8 cellular contexts compared by ENCODE assay signal in the genomic region with DNA sequence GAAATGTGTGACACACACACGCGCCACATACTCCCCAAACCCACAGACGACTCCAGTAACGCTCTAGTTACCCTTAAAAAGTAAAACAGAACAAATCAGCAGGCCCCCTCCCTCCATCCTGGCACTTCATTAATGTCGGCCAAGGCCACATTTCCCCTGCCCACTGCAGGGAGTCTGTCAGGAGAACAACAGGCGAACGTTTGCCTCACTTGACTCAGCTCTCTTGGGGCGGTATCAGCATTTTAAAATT. TPM values are rescaled to one million over a fixed set of nuclear protein-coding genes. Genes with fewer than 3 reads are reported as not detected.
DNase-seq lines count a peak whose midpoint lies in the region; FAIRE-seq and TF ChIP-seq lines count a peak whose summit lies in the region.

No MANE protein-coding gene starts in this region.

- dilution Hi-C loops in keratinocyte (cut with MboI; ENCODE audit: extremely low pct_ligation_motif_present, low sequenced_read_pairs): no loop called here

- H3K36me3 Mint-ChIP-seq in activated T-helper 2 cell treated with anti-CD3 and anti-CD28 coated beads, Interferon-gamma antibody, Interleukin-2, Interleukin-4, amounts not matched to agents 10 μg/mL and 5 μg/mL and 100 μg/mL, durations not matched to agents 14 hours and 24 hours and 36 hours (ENCODE audit: low read depth): no peaks in the 10 kb centered on the region

- H3K27me3 Mint-ChIP-seq in activated T-helper 2 cell treated with anti-CD3 and anti-CD28 coated beads, Interferon-gamma antibody, Interleukin-2, Interleukin-4, amounts not matched to agents 10 μg/mL and 5 μg/mL and 100 μg/mL, durations not matched to agents 14 hours and 24 hours and 36 hours (ENCODE audit: low read depth): peaks cover 54% of the 10 kb centered on the region

- H4K20me1 ChIP-seq in keratinocyte (ENCODE audit: control insufficient read depth, extremely low read depth, insufficient read depth, low read length): no peaks in the 10 kb centered on the region

- intact Hi-C loops in activated T-helper 2 cell treated with anti-CD3 and anti-CD28 coated beads, Interferon-gamma antibody, Interleukin-2, Interleukin-4, amounts not matched to agents 10 μg/mL and 5 μg/mL and 100 μg/mL, durations not matched to agents 14 hours and 24 hours and 36 hours (cut with micrococcal nuclease): no loop called here
- intact Hi-C loops in tibial artery (cut with DNase I; ENCODE audit: low total_unique reads): no loop called here

- TF ChIP-seq CTCF in AG10803 (conservative IDR thresholded peaks at IDR 0.05; ENCODE audit: low read length): no peak
- TF ChIP-seq CTCF in keratinocyte (optimal IDR thresholded peaks at IDR 0.05 in 1 of 3, IDR thresholded peaks at IDR 0.05 in 1 of 3, conservative IDR thresholded peaks at IDR 0.05 in 1 of 3; ENCODE audit: extremely low read depth in 1 of 3, insufficient read depth in 2 of 3, low read length in 3 of 3): no peak
- no peak for TF ChIP-seq CTCF in tibial artery (IDR thresholded peaks at IDR 0.05)

- peaks cover 35% of the 10 kb centered on the region for H3K79me2 ChIP-seq in keratinocyte (ENCODE audit: control insufficient read depth, insufficient read depth, low read length)

- H3K4me3 ChIP-seq in AG10803 (ENCODE audit: low read length) (peak overlapping the region; percentile 64), H7 (ENCODE audit: insufficient read depth, low read depth, low read length) (peak overlapping the region; percentile 85), keratinocyte (ENCODE audit: control insufficient read depth in 2 of 3, extremely low read depth in 1 of 3, insufficient read depth in 2 of 3, low read depth in 1 of 3, low read length in 3 of 3) (peak overlapping the region; percentile 56 to 88 (median 83)), tibial artery (peak overlapping the region; percentile 56 to 64)

- H3K27me3 ChIP-seq in H7 (ENCODE audit: control insufficient read depth, insufficient read depth, low read length) (no peaks in the 10 kb centered on the region), keratinocyte (ENCODE audit: control insufficient read depth, extremely low read depth, insufficient read depth, low read length) (no peaks in the 10 kb centered on the region), tibial artery (no peaks in the 10 kb centered on the region)

- H3K27ac ChIP-seq in keratinocyte (ENCODE audit: control insufficient read depth, insufficient read depth, low read length) (peak overlapping the region; percentile 94), tibial artery (peak overlapping the region; percentile 44 to 57)

- H3K9ac ChIP-seq in keratinocyte (ENCODE audit: control insufficient read depth, extremely low read depth, insufficient read depth, low read length): peak overlapping the region; percentile 92

- no peaks in the 10 kb centered on the region for H3K9me1 ChIP-seq in keratinocyte (ENCODE audit: control insufficient read depth, extremely low read depth, insufficient read depth, low read length)

- H3K9me3 ChIP-seq in keratinocyte (ENCODE audit: control insufficient read depth, low read depth, low read length) (no peaks in the 10 kb centered on the region), tibial artery (no peaks in the 10 kb centered on the region)

- peaks cover 19% of the 10 kb centered on the region for H3K4me1 Mint-ChIP-seq in activated T-helper 2 cell treated with anti-CD3 and anti-CD28 coated beads, Interferon-gamma antibody, Interleukin-2, Interleukin-4, amounts not matched to agents 10 μg/mL and 5 μg/mL and 100 μg/mL, durations not matched to agents 14 hours and 24 hours and 36 hours (ENCODE audit: low read depth)

- H3K4me3 Mint-ChIP-seq in activated T-helper 2 cell treated with anti-CD3 and anti-CD28 coated beads, Interferon-gamma antibody, Interleukin-2, Interleukin-4, amounts not matched to agents 10 μg/mL and 5 μg/mL and 100 μg/mL, durations not matched to agents 14 hours and 24 hours and 36 hours (ENCODE audit: low read depth): peak overlapping the region; percentile 69

- DNase-seq in AG10803 (ENCODE audit: low read depth) (no peak), H7 (peak; percentile 67), keratinocyte (ENCODE audit: low read depth, low spot score) (no peak), tibial artery (no peak), NCI-H446 treated with DMSO at 0.1 percent for 48 hours (lab: John Stamatoyannopoulos, UW) (no peak), SHP77 treated with DMSO at 0.1 percent for 48 hours (lab: John Stamatoyannopoulos, UW) (no peak)
- no peak for DNase-seq in activated T-helper 2 cell treated with anti-CD3 and anti-CD28 coated beads, Interferon-gamma antibody, Interleukin-2, Interleukin-4, amounts not matched to agents 10 μg/mL and 5 μg/mL and 100 μg/mL, durations not matched to agents 14 hours and 24 hours and 36 hours (ENCODE audit: low spot score)
- DNase-seq in central memory CD4-positive, alpha-beta T cell: no peak

- peaks cover 35% of the 10 kb centered on the region for H3K4me1 ChIP-seq in keratinocyte (ENCODE audit: control insufficient read depth, extremely low read depth, insufficient read depth, low read length)
- peaks cover 0 to 20% (median 13%) of the 10 kb centered on the region in 4 donors for H3K4me1 ChIP-seq in tibial artery

- no peaks in the 10 kb centered on the region for H3K9me3 Mint-ChIP-seq in activated T-helper 2 cell treated with anti-CD3 and anti-CD28 coated beads, Interferon-gamma antibody, Interleukin-2, Interleukin-4, amounts not matched to agents 10 μg/mL and 5 μg/mL and 100 μg/mL, durations not matched to agents 14 hours and 24 hours and 36 hours

- H3K36me3 ChIP-seq in H7 (replicated peaks; ENCODE audit: control insufficient read depth, insufficient read depth, low read length): no peaks in the 10 kb centered on the region
- no peaks in the 10 kb centered on the region for H3K36me3 ChIP-seq in keratinocyte (ENCODE audit: control insufficient read depth in 2 of 2, extremely low read depth in 1 of 2, insufficient read depth in 2 of 2, low read length in 2 of 2)
- no peaks in the 10 kb centered on the region for H3K36me3 ChIP-seq in tibial artery

- FAIRE-seq in keratinocyte (lab: Jason Lieb, UNC): no peak

- peak overlapping the region; percentile 100 for H3K4me2 ChIP-seq in keratinocyte (ENCODE audit: control insufficient read depth, extremely low read depth, insufficient read depth, low read depth, low read length)

- peak overlapping the region; percentile 95 for H2AFZ ChIP-seq in keratinocyte (ENCODE audit: control insufficient read depth, low read length)

- H3K27ac Mint-ChIP-seq in activated T-helper 2 cell treated with anti-CD3 and anti-CD28 coated beads, Interferon-gamma antibody, Interleukin-2, Interleukin-4, amounts not matched to agents 10 μg/mL and 5 μg/mL and 100 μg/mL, durations not matched to agents 14 hours and 24 hours and 36 hours: no peak overlapping the region

RNA-seq across cellular contexts. Expression of a gene that starts 0.7 kb away (rescaled TPM):
- 24.2 and 25.6 TPM in 2 replicates for total RNA-seq in H7 (2014; rRNA removed; shearing (Covaris generic))
- not detected in 2 replicates for total RNA-seq in activated T-helper 2 cell treated with anti-CD3 and anti-CD28 coated beads, Interferon-gamma antibody, Interleukin-2, Interleukin-4, amounts not matched to agents 10 μg/mL and 5 μg/mL and 100 μg/mL, durations not matched to agents 14 hours and 24 hours and 36 hours
- 13.4 to 16.0 TPM (median 15.1 TPM) in 3 replicates for polyA plus RNA-seq in keratinocyte
- 16.3 TPM for polyA plus RNA-seq in keratinocyte (2011; ENCODE audit: low read depth)
- 10.0 and 13.7 TPM in 2 replicates for polyA plus RNA-seq in keratinocyte (2011; cell fraction: cytosol; rRNA removed)
- polyA plus RNA-seq in keratinocyte (2011; cell fraction: nucleus; rRNA removed): 36.3 and 37.3 TPM in 2 replicates
- 8.6 and 16.9 TPM in 2 replicates for polyA plus RNA-seq in keratinocyte (2012; ENCODE audit: low replicate concordance)
- 33.7 to 58.6 TPM (median 53.1 TPM) in 3 replicates for polyA minus RNA-seq in keratinocyte
- 27.2 TPM for polyA minus RNA-seq in keratinocyte (2011; cell fraction: cytosol; rRNA and poly(A)+ RNA removed)
- 90.6 and 123 TPM in 2 replicates for polyA minus RNA-seq in keratinocyte (2011; cell fraction: nucleus; rRNA and poly(A)+ RNA removed)

Comparison
In these comparisons a context has a peak if more than half of its experiments do, and no peak if none do; other contexts are left out.
1. RNA of a gene that starts 0.7 kb away (total RNA-seq): 24.2 to 25.6 TPM in H7; not detected in activated T-helper 2 cell treated with anti-CD3 and anti-CD28 coated beads, Interferon-gamma antibody, Interleukin-2, Interleukin-4, amounts not matched to agents 10 μg/mL and 5 μg/mL and 100 μg/mL, durations not matched to agents 14 hours and 24 hours and 36 hours; every median in the first group is over 10 times any median in the second.
2. Peak in every context shown above with its lines, with median percentiles within 50 percentile points of each other: H3K4me3 ChIP-seq.